ENCODE assay signal across 33 cellular contexts in the genomic region with DNA sequence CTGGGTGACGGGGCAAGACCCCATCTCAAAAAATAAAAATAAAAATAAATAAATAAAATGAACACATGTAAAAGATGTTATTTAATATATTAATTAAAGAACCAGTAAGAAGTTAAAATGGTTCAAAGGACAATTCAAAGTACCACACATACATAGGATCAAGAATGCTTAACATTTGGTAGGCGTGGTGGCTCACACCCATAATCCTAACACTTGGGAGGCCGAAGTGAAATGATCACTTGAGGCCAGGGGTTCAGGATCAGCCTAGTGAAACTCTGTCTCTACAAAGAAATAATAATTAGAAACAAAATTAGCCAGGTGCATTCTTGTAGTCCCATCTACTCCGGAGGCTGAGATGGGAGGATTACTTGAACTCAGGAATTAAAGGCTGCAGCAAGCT.
"Had no signal": no experiment of that assay in that cellular context is flagged by ENCODE, and none has a peak within 500 bp of the region (broad histone marks: within the 10 kb centered on the region; RNA-seq: fewer than 3 reads in every experiment).

No MANE protein-coding gene starts in this region.

- ATAC-seq: activated CD4-positive, alpha-beta T cell treated with anti-CD3 and anti-CD28 coated beads for 36 hours; activated CD4-positive, CD25-positive, alpha-beta regulatory T cell treated with anti-CD3 and anti-CD28 coated beads, Interleukin-2, amount 50 U/mL, for 24 hours; activated CD8-positive, alpha-beta memory T cell treated with anti-CD3 and anti-CD28 coated beads, Interleukin-2, amount 10 ng/mL, durations not matched to agents 7 days and 5 days; activated CD8-positive, alpha-beta T cell treated with anti-CD3 and anti-CD28 coated beads, Interleukin-2, amount 10 ng/mL, durations not matched to agents 7 days and 5 days; activated naive CD8-positive, alpha-beta T cell treated with anti-CD3 and anti-CD28 coated beads, Interleukin-2, amount 50 U/mL, for 24 hours; WTC11 had no signal

- H3K36me3 ChIP-seq: cardiac muscle cell had no signal

- H3K4me1 ChIP-seq: ascending aorta had no signal

- FAIRE-seq: bronchial epithelial cell, TTC549 had no signal

- H3K27ac ChIP-seq: ascending aorta, cardiac muscle cell, WERI-Rb-1 had no signal

- H3K4me3 ChIP-seq: ascending aorta, cardiac muscle cell had no signal

- H3K9me3 ChIP-seq: ascending aorta had no signal

- H3K27me3 ChIP-seq: ascending aorta, cardiac muscle cell had no signal

- DNase-seq: activated CD4-positive, alpha-beta memory T cell treated with anti-CD3 and anti-CD28 coated beads, Interleukin-2, amount 10 ng/mL, durations not matched to agents 7 days and 5 days; activated CD4-positive, alpha-beta T cell treated with anti-CD3 and anti-CD28 coated beads for 1 hour; activated CD4-positive, alpha-beta T cell treated with anti-CD3 and anti-CD28 coated beads for 36 hours; activated CD4-positive, alpha-beta T cell treated with anti-CD3 and anti-CD28 coated beads for 48 hours; activated CD4-positive, alpha-beta T cell treated with anti-CD3 and anti-CD28 coated beads, Interleukin-2, amount 10 ng/mL, durations not matched to agents 7 days and 5 days; activated CD4-positive, alpha-beta T cell treated with anti-CD3 and anti-CD28 coated beads, Interleukin-2, amount 50 U/mL, for 48 hours; activated CD4-positive, CD25-positive, alpha-beta regulatory T cell; activated CD8-positive, alpha-beta memory T cell treated with anti-CD3 and anti-CD28 coated beads for 24 hours; activated CD8-positive, alpha-beta memory T cell treated with anti-CD3 and anti-CD28 coated beads, Interleukin-2, amount 10 ng/mL, durations not matched to agents 7 days and 5 days; activated CD8-positive, alpha-beta memory T cell treated with anti-CD3 and anti-CD28 coated beads, Interleukin-2, amount 50 U/mL, for 48 hours; activated CD8-positive, alpha-beta T cell treated with anti-CD3 and anti-CD28 coated beads, Interleukin-2, amount 10 ng/mL, durations not matched to agents 7 days and 5 days; activated effector memory CD4-positive, alpha-beta T cell treated with Interleukin-2 at 50 U/mL for 16 hours; activated gamma-delta T cell; activated naive CD4-positive, alpha-beta T cell treated with anti-CD3 and anti-CD28 coated beads, Interleukin-2, amount 10 ng/mL, durations not matched to agents 7 days and 5 days; activated naive CD4-positive, alpha-beta T cell treated with Interleukin-2 at 50 U/mL for 16 hours; activated naive CD8-positive, alpha-beta T cell treated with anti-CD3 and anti-CD28 coated beads, Interleukin-2, amount 10 ng/mL, durations not matched to agents 7 days and 5 days; activated naive CD8-positive, alpha-beta T cell treated with anti-CD3 and anti-CD28 coated beads, Interleukin-2, amount 50 U/mL, for 24 hours; activated T-cell treated with anti-CD3 and anti-CD28 coated beads, Interleukin-2, amount 50 U/mL, for 24 hours; activated T-cell treated with anti-CD3 and anti-CD28 coated beads, Interleukin-2, amount 50 U/mL, for 48 hours; amygdala; anterior cingulate cortex; caudate nucleus; cerebellar nuclear complex; T-helper 1 cell; T-helper 2 cell; T-helper 9 cell; WERI-Rb-1 had no signal
